24 cellular contexts compared by ENCODE assay signal in the genomic region with DNA sequence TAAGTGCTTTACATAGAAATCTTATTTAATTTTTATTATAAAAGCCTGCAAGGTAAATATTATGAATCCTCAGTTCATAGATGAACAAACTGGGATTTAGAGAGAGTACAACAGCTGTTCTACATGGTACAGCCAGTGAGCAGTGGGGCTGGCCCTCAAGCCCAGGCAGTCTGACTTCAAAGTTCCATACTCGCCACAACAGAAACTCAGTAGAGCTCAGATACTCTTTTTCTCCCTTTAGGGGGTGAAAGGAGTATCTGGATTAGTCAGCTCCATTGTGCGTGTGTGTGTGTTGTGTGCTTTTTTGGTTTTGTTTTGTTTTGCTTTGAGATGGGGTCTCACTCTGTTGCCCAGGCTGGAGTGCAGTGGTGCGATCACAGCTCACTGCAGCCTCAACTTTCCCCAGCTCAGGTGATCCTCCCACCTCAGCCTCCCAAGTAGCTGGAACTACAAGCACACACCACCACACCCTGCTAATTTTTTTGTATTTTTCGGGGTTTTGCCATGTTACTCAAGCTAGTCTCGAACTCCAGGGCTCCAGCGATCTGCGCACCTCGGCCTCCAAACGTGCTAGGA.
DNase-seq lines count a peak whose midpoint lies in the region; ATAC-seq, FAIRE-seq and TF ChIP-seq lines count a peak whose summit lies in the region.
"Had no signal": no experiment of that assay in that cellular context is flagged by ENCODE, and none has a peak within 500 bp of the region (broad histone marks: within the 10 kb centered on the region; RNA-seq: fewer than 3 reads in every experiment).

No MANE protein-coding gene starts in this region.

- no peaks in the 10 kb centered on the region for H3K27me3 ChIP-seq in bronchial epithelial cell (ENCODE audit: control insufficient read depth, insufficient read depth, low read length)
- H3K27me3 ChIP-seq: dorsolateral prefrontal cortex, left lung, Peyer's patch, suprapubic skin, upper lobe of right lung had no signal

- no peaks in the 10 kb centered on the region for H3K36me3 ChIP-seq in bronchial epithelial cell (ENCODE audit: control insufficient read depth, insufficient read depth, low read length)
- H3K36me3 ChIP-seq: left lung, Peyer's patch, suprapubic skin, upper lobe of right lung had no signal

- TF ChIP-seq POLR2A in erythroblast (IDR thresholded peaks at IDR 0.05; ENCODE audit: low read length): no peak

- in situ Hi-C loops in GM13977 (cut with MboI; ENCODE audit: low pct_unique_long_range_greater_than_20kb, low sequenced_read_pairs, unreplicated experiment): no loop called here

- DNase-seq in GM13977 (ENCODE audit: low spot score) (peak; percentile 23), GM20000 (ENCODE audit: low spot score) (peak; percentile 12), bronchial epithelial cell (ENCODE audit: low read depth) (no peak), putamen (ENCODE audit: low spot score) (no peak), erythroblast (lab: John Stamatoyannopoulos, UW) (no peak), COR-L47 (lab: John Stamatoyannopoulos, UW) (no peak)
- DNase-seq: activated CD4-positive, alpha-beta T cell treated with anti-CD3 and anti-CD28 coated beads, Interleukin-2, amount 50 U/mL, for 1 hour; activated CD8-positive, alpha-beta memory T cell treated with anti-CD3 and anti-CD28 coated beads, Interleukin-2, amount 50 U/mL, for 4 hours; DMS79; dorsolateral prefrontal cortex; GDM1; KBM-7; left lung; mesendoderm; NCI-H1436 treated with DMSO at 0.1 percent for 48 hours; NCI-H345; Peyer's patch; SHP77 treated with DMSO at 0.1 percent for 48 hours; stimulated activated CD4-positive, alpha-beta T cell treated with anti-CD3 and anti-CD28 coated beads, Interleukin-4, amount 100 ng/mL, for 4 hours; upper lobe of right lung had no signal

- no peak overlapping the region for H3K4me3 ChIP-seq in bronchial epithelial cell (ENCODE audit: low read depth, low read length)
- H3K4me3 ChIP-seq: dorsolateral prefrontal cortex, left lung, Peyer's patch, suprapubic skin, upper lobe of right lung had no signal

- TF ChIP-seq CTCF in GM13977 (IDR thresholded peaks at IDR 0.05; ENCODE audit: extremely low read depth, insufficient read depth, missing control alignments): no peak
- TF ChIP-seq CTCF in GM20000 (IDR thresholded peaks at IDR 0.05; ENCODE audit: extremely low read depth, missing control alignments): no peak
- no peak for TF ChIP-seq CTCF in bronchial epithelial cell (IDR thresholded peaks at IDR 0.05; ENCODE audit: insufficient read depth, low read length, severe bottlenecking)

- peak; percentile 36 for FAIRE-seq in bronchial epithelial cell (lab: Jason Lieb, UNC)
- FAIRE-seq: HTR-8/SVneo had no signal

- ATAC-seq in HG03064 (IDR thresholded peaks at IDR 0.05; ENCODE audit: low read depth, unreplicated experiment): peak; percentile 81
- ATAC-seq: left lung; stimulated activated memory B cell treated with anti-CD40 and anti-IgM and Interleukin-4, amounts not matched to agents 10 μg/mL and 1 μg/mL and 100 μg/mL, for 72 hours; upper lobe of right lung had no signal

Comparison
In these comparisons a context has a peak if more than half of its experiments do, and no peak if none do; other contexts are left out.
1. DNase-seq: peak in GM13977 (single experiment) and GM20000 (single experiment); none in bronchial epithelial cell (single experiment), putamen (single experiment), erythroblast (0 of 2) and COR-L47 (single experiment).